ENCODE assay signal across 13 cellular contexts in genomic region chr16:89274561-89275283, GRCh38. TPM values are rescaled to one million over a fixed set of nuclear protein-coding genes. Genes with fewer than 3 reads are reported as not detected.
DNase-seq lines count a peak whose midpoint lies in the region; ATAC-seq and TF ChIP-seq lines count a peak whose summit lies in the region.
"Had no signal": no experiment of that assay in that cellular context is flagged by ENCODE, and none has a peak within 500 bp of the region (broad histone marks: within the 10 kb centered on the region; RNA-seq: fewer than 3 reads in every experiment).

No MANE protein-coding gene starts in this region.

- H3K9ac ChIP-seq in BLaER1 treated with 17β-estradiol and CSF1 and Interleukin-3, amounts not matched to agents 10 nM and 100 nM, result peak overlapping the region in 10 of 11 experiments; percentile 28 to 78 (median 63); a peak in 17 of 22 replicates
- no peak overlapping the region for H3K9ac ChIP-seq in neuronal stem cell (ENCODE audit: low read depth, low read length, poor library complexity)

- no peak overlapping the region for H3K18ac ChIP-seq in neuronal stem cell (ENCODE audit: low read length)

- H3K4me3 Mint-ChIP-seq in activated naive CD4-positive, alpha-beta T cell treated with anti-CD3 and anti-CD28 coated beads, Interleukin-2, amount 50 U/mL, for 24 hours, result no peak overlapping the region

- no peak overlapping the region for H2AK5ac ChIP-seq in neuronal stem cell (ENCODE audit: low read depth, low read length)

- CTCF ChIA-PET in RWPE1 (lab: Yijun Ruan, JAX), result no interaction called here

- peak overlapping the region in 9 of 11 experiments; percentile 40 to 79 (median 65); a peak in 17 of 22 replicates for H3K27ac ChIP-seq in BLaER1 treated with 17β-estradiol and CSF1 and Interleukin-3, amounts not matched to agents 10 nM and 100 nM
- 0 out of 2 replicates have a peak overlapping the region, but pooled peaks have one; percentile 2 for H3K27ac ChIP-seq in RWPE1
- H3K27ac ChIP-seq in neuronal stem cell (replicated peaks; ENCODE audit: low read length), result no peak overlapping the region

- WGBS in neuronal stem cell (ENCODE audit: extremely low coverage in 2 of 2, insufficient read length in 2 of 2, insufficient replicate concordance in 1 of 2), 2 donors, result no CpG with 5 or more reads among the region's 30 CpGs

- H4K91ac ChIP-seq in neuronal stem cell (ENCODE audit: low read depth, low read length, poor library complexity), result no peak overlapping the region

- no peaks in the 10 kb centered on the region for H3K27me3 Mint-ChIP-seq in activated naive CD4-positive, alpha-beta T cell treated with anti-CD3 and anti-CD28 coated beads, Interleukin-2, amount 50 U/mL, for 24 hours

- no peak overlapping the region for H3K14ac ChIP-seq in neuronal stem cell (ENCODE audit: low read length)

- H3K4ac ChIP-seq in neuronal stem cell (ENCODE audit: low read length), result no peak overlapping the region

- peaks cover 24% of the 10 kb centered on the region for H3K79me1 ChIP-seq in neuronal stem cell (ENCODE audit: low read depth, low read length)

- H3K4me2 ChIP-seq in BLaER1 treated with 17β-estradiol and CSF1 and Interleukin-3, amounts not matched to agents 10 nM and 100 nM, result peak overlapping the region; percentile 77 to 98 (median 86)
- no peak overlapping the region for H3K4me2 ChIP-seq in neuronal stem cell (ENCODE audit: insufficient read depth, low read length, poor library complexity, severe bottlenecking)

- H3K4me1 Mint-ChIP-seq in activated naive CD4-positive, alpha-beta T cell treated with anti-CD3 and anti-CD28 coated beads, Interleukin-2, amount 50 U/mL, for 24 hours, result peaks cover 4% of the 10 kb centered on the region

- peak overlapping the region in 3 of 10 experiments; percentile 4 to 19 (median 15); a peak in 2 of 20 replicates for H3K4me3 ChIP-seq in BLaER1 treated with 17β-estradiol and CSF1 and Interleukin-3, amounts not matched to agents 10 nM and 100 nM
- no peak overlapping the region for H3K4me3 ChIP-seq in neuronal stem cell (ENCODE audit: low read length in 2 of 2)

- H3K27me3 ChIP-seq in BLaER1 treated with 17β-estradiol and CSF1 and Interleukin-3, amounts not matched to agents 10 nM and 100 nM, result no peaks in the 10 kb centered on the region
- no peaks in the 10 kb centered on the region for H3K27me3 ChIP-seq in neuronal stem cell (ENCODE audit: control insufficient read depth in 3 of 3, insufficient read depth in 3 of 3, low read depth in 1 of 3, low read length in 3 of 3)

- DNase-seq in activated naive CD4-positive, alpha-beta T cell treated with Interleukin-2 at 50 U/mL for 16 hours, result no peak
- DNase-seq in RWPE1 (ENCODE audit: low spot score) (no peak), neuronal stem cell (ENCODE audit: low spot score) (no peak), NCI-H345 (lab: John Stamatoyannopoulos, UW) (no peak)
- DNase-seq: C1 segment of cervical spinal cord; H7; NCI-H187; NCI-H446; NK-92 treated with Interleukin-12 subunit alpha and Interleukin-12 subunit beta, amount 100 ng/mL, for 24 hours had no signal

- H2BK5ac ChIP-seq in neuronal stem cell (ENCODE audit: low read length), result no peak overlapping the region

- H4K8ac ChIP-seq in neuronal stem cell (ENCODE audit: low read depth, low read length), result no peak overlapping the region

- H3K36me3 ChIP-seq in BLaER1 treated with 17β-estradiol and CSF1 and Interleukin-3, amounts not matched to agents 10 nM and 100 nM, result peaks cover 67 to 95% (median 79%) of the 10 kb centered on the region in 11 experiments
- peaks cover 67 to 91% of the 10 kb centered on the region in 2 donors for H3K36me3 ChIP-seq in neuronal stem cell (replicated peaks in 1 of 2; ENCODE audit: control insufficient read depth in 2 of 2, insufficient read depth in 2 of 2, low read length in 2 of 2)

- H2BK15ac ChIP-seq in neuronal stem cell (ENCODE audit: low read length), result no peak overlapping the region

- H2AFZ ChIP-seq in neuronal stem cell (ENCODE audit: low read length), result no peak overlapping the region

- no peaks in the 10 kb centered on the region for H3K9me3 Mint-ChIP-seq in activated naive CD4-positive, alpha-beta T cell treated with anti-CD3 and anti-CD28 coated beads, Interleukin-2, amount 50 U/mL, for 24 hours

- ATAC-seq in HG02642 (IDR thresholded peaks at IDR 0.05; ENCODE audit: poor library complexity, unreplicated experiment), result no peak
- no peak for ATAC-seq in GM18505 (IDR thresholded peaks at IDR 0.05; ENCODE audit: unreplicated experiment)

- no peaks in the 10 kb centered on the region for H3K9me3 ChIP-seq in BLaER1 treated with 17β-estradiol and CSF1 and Interleukin-3, amounts not matched to agents 10 nM and 100 nM (replicated peaks in 1 of 11)
- no peaks in the 10 kb centered on the region for H3K9me3 ChIP-seq in neuronal stem cell (replicated peaks in 1 of 2; ENCODE audit: control insufficient read depth in 2 of 2, insufficient read depth in 1 of 2, low read depth in 1 of 2, low read length in 2 of 2)

- peaks cover 3% of the 10 kb centered on the region for H3K36me3 Mint-ChIP-seq in activated naive CD4-positive, alpha-beta T cell treated with anti-CD3 and anti-CD28 coated beads, Interleukin-2, amount 50 U/mL, for 24 hours

- TF ChIP-seq CTCF in RWPE1 (conservative IDR thresholded peaks at IDR 0.05; ENCODE audit: low read depth), result no peak

- no peak overlapping the region for H2BK12ac ChIP-seq in neuronal stem cell (ENCODE audit: low read length)

- peaks cover 82 to 98% (median 97%) of the 10 kb centered on the region in 11 experiments for H4K20me1 ChIP-seq in BLaER1 treated with 17β-estradiol and CSF1 and Interleukin-3, amounts not matched to agents 10 nM and 100 nM

- POLR2A ChIA-PET in RWPE1 (lab: Yijun Ruan, JAX; ENCODE audit: low non-redundant PET), result interaction anchor here (0.6 kb wide), 1 partner anchor 12 kb away, joined by 3 read pairs; no protein-coding TSS in a partner anchor

- peak overlapping the region; percentile 44 for H3K23ac ChIP-seq in neuronal stem cell (ENCODE audit: low read depth, low read length, poor library complexity)

- H2BK120ac ChIP-seq in neuronal stem cell (ENCODE audit: low read depth, low read length), result no peak overlapping the region

- no peak for TF ChIP-seq POLR2A in GM18505 (IDR thresholded peaks at IDR 0.05; ENCODE audit: borderline replicate concordance, extremely low read depth, insufficient read depth, insufficient read length)

- H3K27ac Mint-ChIP-seq in activated naive CD4-positive, alpha-beta T cell treated with anti-CD3 and anti-CD28 coated beads, Interleukin-2, amount 50 U/mL, for 24 hours, result peak overlapping the region; percentile 55

- H3K4me1 ChIP-seq in BLaER1 treated with 17β-estradiol and CSF1 and Interleukin-3, amounts not matched to agents 10 nM and 100 nM, result peaks cover 62 to 98% (median 91%) of the 10 kb centered on the region in 10 experiments
- H3K4me1 ChIP-seq in neuronal stem cell (ENCODE audit: control insufficient read depth in 2 of 2, insufficient read depth in 1 of 2, low read depth in 1 of 2, low read length in 2 of 2), result no peaks in the 10 kb centered on the region

RNA-seq across cellular contexts. Expression of gene ZNF778, which starts 57.2 kb away (rescaled TPM):
- polyA plus RNA-seq in neuronal stem cell (2013, experiment 1 of 2), result 7.7 TPM
- polyA plus RNA-seq in neuronal stem cell (2013, experiment 2 of 2), result 8.7 TPM
